In genomic region chr10:34908472-34908871, GRCh38 we compare ENCODE assay signal across 1 cellular context.
TF ChIP-seq lines count a peak whose summit lies in the region.

No MANE protein-coding gene starts in this region.

TF ChIP-seq in WTC11, 78 proteins besides CTCF, POLR2A, EP300 and RAD21 (continued from another document):
- TF ChIP-seq ZBTB43 (CRISPR knock-in tag; IDR thresholded peaks at IDR 0.05) (no peak), NR2C2 (CRISPR knock-in tag; IDR thresholded peaks at IDR 0.05) (no peak)
